In genomic region chr10:58278274-58278961, GRCh38 we compare ENCODE assay signal across 2 cellular contexts.
TF ChIP-seq lines count a peak whose summit lies in the region.

No MANE protein-coding gene starts in this region.

TF ChIP-seq in IMR-90, 13 proteins besides CTCF, POLR2A, EP300 and RAD21:
- TF ChIP-seq ELK1 (IDR thresholded peaks at IDR 0.05; ENCODE audit: borderline replicate concordance, low read depth, low read length), result no peak
- TF ChIP-seq USF2 (IDR thresholded peaks at IDR 0.05; ENCODE audit: low read depth, low read length), result no peak
- peak; percentile 64 for TF ChIP-seq CEBPB (IDR thresholded peaks at IDR 0.05; ENCODE audit: low read depth, low read length)
- TF ChIP-seq RFX5 (IDR thresholded peaks at IDR 0.05; ENCODE audit: low read depth, low read length), result no peak

TF ChIP-seq in K562, 482 proteins besides CTCF, POLR2A, EP300 and RAD21:
- no peak for TF ChIP-seq ZC3H11A (IDR thresholded peaks at IDR 0.05; ENCODE audit: low read depth, low read length)
- no peak for TF ChIP-seq ZBTB2 (IDR thresholded peaks at IDR 0.05)
- peak; percentile 55 to 80; a peak in 2 of 4 replicates for TF ChIP-seq TRIM24 (IDR thresholded peaks at IDR 0.05)
- peak; percentile 43; the same call in 1 of the 2 replicates for TF ChIP-seq ATF7 (IDR thresholded peaks at IDR 0.05)
- TF ChIP-seq CEBPB (tag; IDR thresholded peaks at IDR 0.05), result peak; percentile 93
- TF ChIP-seq HDAC3 (IDR thresholded peaks at IDR 0.05; ENCODE audit: borderline replicate concordance, partially characterized antibody), result no peak
- no peak for TF ChIP-seq KLF1 (tag; IDR thresholded peaks at IDR 0.05)
- peak; percentile 32; the same call in 1 of the 2 replicates for TF ChIP-seq JUND (IDR thresholded peaks at IDR 0.05; ENCODE audit: borderline replicate concordance, low read depth, low read length)
- TF ChIP-seq JUND (tag; IDR thresholded peaks at IDR 0.05; ENCODE audit: borderline replicate concordance, low read depth, low read length), result no peak
- TF ChIP-seq ATF4 (CRISPR knock-in tag; IDR thresholded peaks at IDR 0.05), result peak; percentile 56; the same call in 1 of the 2 replicates
- no peak for TF ChIP-seq THAP7 (CRISPR knock-in tag; IDR thresholded peaks at IDR 0.05)
- TF ChIP-seq GTF2A2 (tag; IDR thresholded peaks at IDR 0.05), result 0 out of 2 replicates have a peak, but pooled peaks have one; percentile 36
- TF ChIP-seq CXXC5 (CRISPR knock-in tag; IDR thresholded peaks at IDR 0.05), result peak; percentile 62
- peak; percentile 44; the same call in 1 of the 2 replicates for TF ChIP-seq ZNF175 (CRISPR knock-in tag; IDR thresholded peaks at IDR 0.05; ENCODE audit: low read depth)
- peak; percentile 70; the same call in 1 of the 2 replicates for TF ChIP-seq CEBPG (CRISPR knock-in tag; IDR thresholded peaks at IDR 0.05)
- peak; percentile 94 for TF ChIP-seq CEBPG (tag; conservative IDR thresholded peaks at IDR 0.05 in 1 of 2, IDR thresholded peaks at IDR 0.05 in 1 of 2)
- TF ChIP-seq BACH1 (tag; IDR thresholded peaks at IDR 0.05), result peak; percentile 34; the same call in 1 of the 2 replicates
- TF ChIP-seq SMAD4 (CRISPR knock-in tag; conservative IDR thresholded peaks at IDR 0.05), result peak; percentile 63
- TF ChIP-seq IRF9 (tag; IDR thresholded peaks at IDR 0.05), result peak; percentile 37; the same call in 1 of the 2 replicates
- peak; percentile 89 for TF ChIP-seq ATF3 (IDR thresholded peaks at IDR 0.05)
- TF ChIP-seq ATF3 (CRISPR knock-in tag; conservative IDR thresholded peaks at IDR 0.05), result no peak
TF ChIP-seq in K562: peak in this region for 13.
